ENCODE assay signal across 9 cellular contexts in genomic region chrX:25144043-25144940, GRCh38.
DNase-seq lines count a peak whose midpoint lies in the region; ATAC-seq and TF ChIP-seq lines count a peak whose summit lies in the region.
"Had no signal": no experiment of that assay in that cellular context is flagged by ENCODE, and none has a peak within 500 bp of the region (broad histone marks: within the 10 kb centered on the region; RNA-seq: fewer than 3 reads in every experiment).

No MANE protein-coding gene starts in this region.

- no peaks in the 10 kb centered on the region for H3K4me1 ChIP-seq in right lobe of liver

- DNase-seq in NCI-H446 (lab: John Stamatoyannopoulos, UW) (peak; percentile 13 to 52), NCI-H446 treated with DMSO at 0.1 percent for 48 hours (lab: John Stamatoyannopoulos, UW) (no peak), NCI-H1092 (lab: John Stamatoyannopoulos, UW) (peak; percentile 25), coronary artery (ENCODE audit: low spot score) (no peak), right lobe of liver (peak in 2 of 3 donors; percentile 50 to 69)
- peak in 2 of 3 experiments; percentile 3 to 19 for DNase-seq in stimulated activated CD4-positive, alpha-beta T cell treated with anti-CD3 and anti-CD28 coated beads, TNF-alpha, amount 100 ng/mL, for 24 hours (ENCODE audit: low read depth in 3 of 3)

- no peak overlapping the region for H3K27ac ChIP-seq in VCaP
- no peak overlapping the region for H3K27ac ChIP-seq in coronary artery
- H3K27ac ChIP-seq in right lobe of liver: no peak overlapping the region
- H3K27ac ChIP-seq: epithelial cell of prostate had no signal

- no peak for TF ChIP-seq POLR2A in right lobe of liver (IDR thresholded peaks at IDR 0.05)

- no peaks in the 10 kb centered on the region for H3K36me3 ChIP-seq in right lobe of liver

- TF ChIP-seq CTCF in VCaP (conservative IDR thresholded peaks at IDR 0.05): peak; percentile 72
- TF ChIP-seq CTCF in coronary artery (IDR thresholded peaks at IDR 0.05): peak; percentile 68
- TF ChIP-seq CTCF in right lobe of liver (IDR thresholded peaks at IDR 0.05): peak; percentile 70 to 84 (median 75)

- intact Hi-C loops in right lobe of liver (cut with DNase I): loop anchor here in 1 of 2 donors (10.0 kb wide), 1 partner anchor 309 kb away; no protein-coding TSS in a partner anchor

- peaks cover 0 to 5% of the 10 kb centered on the region in 2 donors for H3K27me3 ChIP-seq in right lobe of liver

- no peaks in the 10 kb centered on the region for H3K9me3 ChIP-seq in right lobe of liver

- H3K4me3 ChIP-seq in coronary artery (peak overlapping the region; percentile 50), right lobe of liver (no peak overlapping the region)

- WGBS in right lobe of liver (ENCODE audit: insufficient coverage, low coverage, low lambda C conversion rate, missing lambda C conversion rate): 18% methylated on average over 19 of the region's 19 CpGs

- ATAC-seq in right lobe of liver (peak; percentile 65 to 82 (median 79)), GM21423 (IDR thresholded peaks at IDR 0.05; ENCODE audit: unreplicated experiment) (no peak)

Comparison
In these comparisons a context has a peak if more than half of its experiments do, and no peak if none do; other contexts are left out.
1. DNase-seq: peak in NCI-H446 (2 of 2), NCI-H1092 (single experiment), right lobe of liver (2 of 3) and stimulated activated CD4-positive, alpha-beta T cell treated with anti-CD3 and anti-CD28 coated beads, TNF-alpha, amount 100 ng/mL, for 24 hours (2 of 3); none in NCI-H446 treated with DMSO at 0.1 percent for 48 hours (single experiment) and coronary artery (single experiment).
2. Peak in every context shown above with its lines, with median percentiles within 50 percentile points of each other: CTCF ChIP-seq.